Comparison of ENCODE assay signal across 1 cellular context in genomic region chr2:162074937-162075688, GRCh38.
TF ChIP-seq lines count a peak whose summit lies in the region.

No MANE protein-coding gene starts in this region.

TF ChIP-seq in HepG2, 621 proteins besides CTCF, POLR2A, EP300 and RAD21 (continued from another document and continues in another):
- no peak for TF ChIP-seq ZZZ3 (CRISPR knock-in tag; IDR thresholded peaks at IDR 0.05; ENCODE audit: borderline replicate concordance)
- TF ChIP-seq CREB3 (CRISPR knock-in tag; IDR thresholded peaks at IDR 0.05): no peak
- no peak for TF ChIP-seq ZSCAN21 (CRISPR knock-in tag; IDR thresholded peaks at IDR 0.05; ENCODE audit: borderline replicate concordance)
- no peak for TF ChIP-seq ZSCAN25 (CRISPR knock-in tag; IDR thresholded peaks at IDR 0.05)
- TF ChIP-seq ZNF775 (CRISPR knock-in tag; IDR thresholded peaks at IDR 0.05; ENCODE audit: borderline replicate concordance): no peak
- peak; percentile 45; the same call in 1 of the 2 replicates for TF ChIP-seq FOXA3 (CRISPR knock-in tag; IDR thresholded peaks at IDR 0.05)
- no peak for TF ChIP-seq ZNF670 (CRISPR knock-in tag; IDR thresholded peaks at IDR 0.05; ENCODE audit: borderline replicate concordance)
- TF ChIP-seq ZNF780A (CRISPR knock-in tag; IDR thresholded peaks at IDR 0.05): no peak
- no peak for TF ChIP-seq SIN3B (IDR thresholded peaks at IDR 0.05; ENCODE audit: low read length)
- no peak for TF ChIP-seq ZNF747 (CRISPR knock-in tag; IDR thresholded peaks at IDR 0.05; ENCODE audit: borderline replicate concordance)
- TF ChIP-seq ZBTB1 (CRISPR knock-in tag; IDR thresholded peaks at IDR 0.05; ENCODE audit: borderline replicate concordance): no peak
- TF ChIP-seq RARG (CRISPR knock-in tag; IDR thresholded peaks at IDR 0.05; ENCODE audit: low read depth): no peak
- no peak for TF ChIP-seq PRDM10 (CRISPR knock-in tag; IDR thresholded peaks at IDR 0.05; ENCODE audit: low read depth)
- peak; percentile 63 for TF ChIP-seq HNF4A (CRISPR knock-in tag; IDR thresholded peaks at IDR 0.05)
- no peak for TF ChIP-seq MIXL1 (CRISPR knock-in tag; IDR thresholded peaks at IDR 0.05)
- 0 out of 2 replicates have a peak, but pooled peaks have one; percentile 34 for TF ChIP-seq ARID5B (CRISPR knock-in tag; IDR thresholded peaks at IDR 0.05)
- TF ChIP-seq MEF2D (CRISPR knock-in tag; IDR thresholded peaks at IDR 0.05): no peak
- TF ChIP-seq JUND (CRISPR knock-in tag; IDR thresholded peaks at IDR 0.05): no peak
- TF ChIP-seq AGO1 (IDR thresholded peaks at IDR 0.05; ENCODE audit: low read depth, low read length, poor library complexity, severe bottlenecking): no peak
- TF ChIP-seq ZNF800 (CRISPR knock-in tag; IDR thresholded peaks at IDR 0.05): no peak
- TF ChIP-seq CSRNP1 (CRISPR knock-in tag; IDR thresholded peaks at IDR 0.05): no peak
- TF ChIP-seq ZNF136 (CRISPR knock-in tag; IDR thresholded peaks at IDR 0.05; ENCODE audit: low read depth): no peak
- TF ChIP-seq ZFP62 (CRISPR knock-in tag; IDR thresholded peaks at IDR 0.05): no peak
- no peak for TF ChIP-seq KDM2A (CRISPR knock-in tag; IDR thresholded peaks at IDR 0.05; ENCODE audit: borderline replicate concordance, low read depth)
- TF ChIP-seq MXD4 (CRISPR knock-in tag; IDR thresholded peaks at IDR 0.05): no peak
- TF ChIP-seq CCDC6 (CRISPR knock-in tag; IDR thresholded peaks at IDR 0.05): 0 out of 2 replicates have a peak, but pooled peaks have one; percentile 29
- no peak for TF ChIP-seq LRRFIP1 (CRISPR knock-in tag; conservative IDR thresholded peaks at IDR 0.05)
- TF ChIP-seq SOX6 (IDR thresholded peaks at IDR 0.05): no peak
- TF ChIP-seq SOX6 (CRISPR knock-in tag; IDR thresholded peaks at IDR 0.05): peak; percentile 88
- TF ChIP-seq ZNF576 (CRISPR knock-in tag; IDR thresholded peaks at IDR 0.05): no peak
- 0 out of 2 replicates have a peak, but pooled peaks have one; percentile 39 for TF ChIP-seq SNAPC4 (CRISPR knock-in tag; IDR thresholded peaks at IDR 0.05)
- no peak for TF ChIP-seq ZNF12 (CRISPR knock-in tag; IDR thresholded peaks at IDR 0.05)
- TF ChIP-seq ARNTL (CRISPR knock-in tag; IDR thresholded peaks at IDR 0.05): no peak
- no peak for TF ChIP-seq MXI1 (IDR thresholded peaks at IDR 0.05; ENCODE audit: borderline replicate concordance, low read depth, low read length)
- peak; percentile 38; the same call in 1 of the 2 replicates for TF ChIP-seq HIC2 (CRISPR knock-in tag; IDR thresholded peaks at IDR 0.05; ENCODE audit: low read depth)
- no peak for TF ChIP-seq ZC3H4 (CRISPR knock-in tag; IDR thresholded peaks at IDR 0.05; ENCODE audit: borderline replicate concordance)
- no peak for TF ChIP-seq EED (CRISPR knock-in tag; IDR thresholded peaks at IDR 0.05)
- no peak for TF ChIP-seq ZNF367 (CRISPR knock-in tag; IDR thresholded peaks at IDR 0.05; ENCODE audit: borderline replicate concordance)
- no peak for TF ChIP-seq AKAP8 (CRISPR knock-in tag; IDR thresholded peaks at IDR 0.05)
- no peak for TF ChIP-seq SMC3 (IDR thresholded peaks at IDR 0.05; ENCODE audit: low read length)
